35 cellular contexts compared by ENCODE assay signal in the genomic region with DNA sequence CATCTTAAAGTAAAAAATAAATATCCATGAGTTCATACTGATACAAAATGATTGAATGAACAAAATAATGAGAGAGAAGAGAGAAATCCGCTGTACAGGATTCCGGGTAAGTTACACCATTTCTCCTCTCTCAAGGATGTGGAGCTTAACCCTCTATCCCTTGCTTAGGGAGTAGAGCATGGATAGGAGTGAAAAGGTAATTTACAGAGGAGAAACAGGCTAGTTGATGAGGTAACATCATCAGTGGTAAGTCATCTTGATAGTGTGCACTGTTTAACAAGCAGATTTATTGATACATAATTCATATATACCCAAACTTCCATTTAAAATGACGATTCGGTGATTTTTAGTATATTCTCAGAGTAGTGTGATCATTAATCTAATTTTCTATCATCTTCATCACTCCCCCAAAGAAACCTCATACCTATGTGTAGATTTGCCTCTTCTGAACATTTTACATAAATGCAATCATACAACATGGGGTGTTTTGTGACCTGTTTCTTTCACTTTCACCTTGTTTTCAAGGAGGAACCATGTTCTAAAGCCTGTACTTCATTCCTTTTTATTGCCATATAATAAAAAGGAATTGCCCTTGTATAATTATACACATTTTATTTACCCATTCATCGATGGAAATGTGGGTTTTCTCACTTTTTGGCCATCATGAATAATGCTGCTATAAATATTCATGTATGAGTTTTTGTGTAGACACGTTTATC. TPM values are rescaled to one million over a fixed set of nuclear protein-coding genes. Genes with fewer than 3 reads are reported as not detected.
"Had no signal": no experiment of that assay in that cellular context is flagged by ENCODE, and none has a peak within 500 bp of the region (broad histone marks: within the 10 kb centered on the region; RNA-seq: fewer than 3 reads in every experiment).

No MANE protein-coding gene starts in this region.

- H3K9me3 ChIP-seq: body of pancreas, breast epithelium, SJCRH30 had no signal

- H3K27ac ChIP-seq: body of pancreas, breast epithelium, SJCRH30, SK-N-MC, WERI-Rb-1 had no signal

- H3K9me3 Mint-ChIP-seq: activated CD4-positive, alpha-beta memory T cell treated with anti-CD3 and anti-CD28 coated beads, Interleukin-2, amount 10 ng/mL, durations not matched to agents 7 days and 5 days; activated naive CD4-positive, alpha-beta T cell treated with anti-CD3 and anti-CD28 coated beads, Interleukin-2, amount 50 U/mL, for 24 hours; activated naive CD8-positive, alpha-beta T cell treated with anti-CD3 and anti-CD28 coated beads, Interleukin-2, amount 10 ng/mL, durations not matched to agents 7 days and 5 days; activated T-cell treated with anti-CD3 and anti-CD28 coated beads, Interleukin-2, amount 50 U/mL, for 24 hours; activated T-helper 2 cell treated with anti-CD3 and anti-CD28 coated beads, Interferon-gamma antibody, Interleukin-2, Interleukin-4, amounts not matched to agents 10 μg/mL and 5 μg/mL and 100 μg/mL, durations not matched to agents 14 hours and 24 hours and 36 hours had no signal

- H3K4me3 Mint-ChIP-seq: activated CD4-positive, alpha-beta memory T cell treated with anti-CD3 and anti-CD28 coated beads, Interleukin-2, amount 10 ng/mL, durations not matched to agents 7 days and 5 days; activated CD8-positive, alpha-beta memory T cell treated with anti-CD3 and anti-CD28 coated beads, Interleukin-2, amount 10 ng/mL, durations not matched to agents 7 days and 5 days; activated naive CD4-positive, alpha-beta T cell treated with anti-CD3 and anti-CD28 coated beads, Interleukin-2, amount 50 U/mL, for 24 hours; activated naive CD8-positive, alpha-beta T cell treated with anti-CD3 and anti-CD28 coated beads, Interleukin-2, amount 10 ng/mL, durations not matched to agents 7 days and 5 days; activated T-cell treated with anti-CD3 and anti-CD28 coated beads, Interleukin-2, amount 50 U/mL, for 24 hours had no signal

- FAIRE-seq: astrocyte, K562 had no signal

- H3K36me3 Mint-ChIP-seq: activated CD8-positive, alpha-beta memory T cell treated with anti-CD3 and anti-CD28 coated beads, Interleukin-2, amount 10 ng/mL, durations not matched to agents 7 days and 5 days; activated naive CD4-positive, alpha-beta T cell treated with anti-CD3 and anti-CD28 coated beads, Interleukin-2, amount 50 U/mL, for 24 hours; activated naive CD8-positive, alpha-beta T cell treated with anti-CD3 and anti-CD28 coated beads, Interleukin-2, amount 10 ng/mL, durations not matched to agents 7 days and 5 days had no signal

- H3K27me3 ChIP-seq: body of pancreas, SJCRH30 had no signal

- H3K27ac Mint-ChIP-seq: activated CD4-positive, alpha-beta memory T cell treated with anti-CD3 and anti-CD28 coated beads, Interleukin-2, amount 10 ng/mL, durations not matched to agents 7 days and 5 days; activated CD8-positive, alpha-beta memory T cell treated with anti-CD3 and anti-CD28 coated beads, Interleukin-2, amount 10 ng/mL, durations not matched to agents 7 days and 5 days; activated naive CD4-positive, alpha-beta T cell treated with anti-CD3 and anti-CD28 coated beads, Interleukin-2, amount 50 U/mL, for 24 hours; activated naive CD8-positive, alpha-beta T cell treated with anti-CD3 and anti-CD28 coated beads, Interleukin-2, amount 10 ng/mL, durations not matched to agents 7 days and 5 days; activated T-cell treated with anti-CD3 and anti-CD28 coated beads, Interleukin-2, amount 50 U/mL, for 24 hours; activated T-helper 2 cell treated with anti-CD3 and anti-CD28 coated beads, Interferon-gamma antibody, Interleukin-2, Interleukin-4, amounts not matched to agents 10 μg/mL and 5 μg/mL and 100 μg/mL, durations not matched to agents 14 hours and 24 hours and 36 hours had no signal

- H3K4me1 Mint-ChIP-seq: activated CD4-positive, alpha-beta memory T cell treated with anti-CD3 and anti-CD28 coated beads, Interleukin-2, amount 10 ng/mL, durations not matched to agents 7 days and 5 days; activated naive CD4-positive, alpha-beta T cell treated with anti-CD3 and anti-CD28 coated beads, Interleukin-2, amount 50 U/mL, for 24 hours had no signal

- DNase-seq: activated CD4-positive, alpha-beta memory T cell treated with anti-CD3 and anti-CD28 coated beads, Interleukin-2, amount 10 ng/mL, durations not matched to agents 7 days and 5 days; activated CD4-positive, alpha-beta T cell treated with anti-CD3 and anti-CD28 coated beads for 1 hour; activated CD4-positive, alpha-beta T cell treated with anti-CD3 and anti-CD28 coated beads for 48 hours; activated CD4-positive, CD25-positive, alpha-beta regulatory T cell; activated CD8-positive, alpha-beta memory T cell treated with anti-CD3 and anti-CD28 coated beads for 24 hours; activated CD8-positive, alpha-beta memory T cell treated with anti-CD3 and anti-CD28 coated beads, Interleukin-2, amount 10 ng/mL, durations not matched to agents 7 days and 5 days; activated CD8-positive, alpha-beta memory T cell treated with anti-CD3 and anti-CD28 coated beads, Interleukin-2, amount 50 U/mL, for 48 hours; activated gamma-delta T cell; activated naive CD4-positive, alpha-beta T cell treated with Interleukin-2 at 50 U/mL for 16 hours; activated naive CD8-positive, alpha-beta T cell treated with anti-CD3 and anti-CD28 coated beads, Interleukin-2, amount 10 ng/mL, durations not matched to agents 7 days and 5 days; activated T-cell treated with anti-CD3 and anti-CD28 coated beads, Interleukin-2, amount 50 U/mL, for 24 hours; body of pancreas; NCI-H1048; NCI-H1105 treated with DMSO at 0.1 percent for 48 hours; NCI-H1436; NCI-H1694; NCI-H1930; NCI-H345; NCI-H524 treated with DMSO at 0.1 percent for 48 hours; OCI-M1; SHP77; SJCRH30; T1000; WERI-Rb-1 had no signal

- H3K36me3 ChIP-seq: breast epithelium, SJCRH30, WERI-Rb-1 had no signal

- H3K4me1 ChIP-seq: body of pancreas, breast epithelium, SJCRH30 had no signal

- ATAC-seq: activated CD8-positive, alpha-beta memory T cell treated with anti-CD3 and anti-CD28 coated beads, Interleukin-2, amount 10 ng/mL, durations not matched to agents 7 days and 5 days; body of pancreas; K562 had no signal

- H3K4me3 ChIP-seq: body of pancreas, breast epithelium, K562, SJCRH30, SK-N-MC had no signal

RNA-seq across cellular contexts. Expression of gene F11, which starts 34.8 kb away (rescaled TPM):
- total RNA-seq: activated CD4-positive, alpha-beta memory T cell treated with anti-CD3 and anti-CD28 coated beads, Interleukin-2, amount 10 ng/mL, durations not matched to agents 7 days and 5 days; activated CD8-positive, alpha-beta memory T cell treated with anti-CD3 and anti-CD28 coated beads, Interleukin-2, amount 10 ng/mL, durations not matched to agents 7 days and 5 days; activated naive CD8-positive, alpha-beta T cell treated with anti-CD3 and anti-CD28 coated beads, Interleukin-2, amount 10 ng/mL, durations not matched to agents 7 days and 5 days; activated T-helper 2 cell treated with anti-CD3 and anti-CD28 coated beads, Interferon-gamma antibody, Interleukin-2, Interleukin-4, amounts not matched to agents 10 μg/mL and 5 μg/mL and 100 μg/mL, durations not matched to agents 14 hours and 24 hours and 36 hours; astrocyte; breast epithelium; K562; MCF 10A; NCI-H460; RPMI7951; T-helper 1 cell treated with Interleukin-12 subunit alpha and Interleukin-12 subunit beta and Interleukin-4 antibody, amounts not matched to agents 30 ng/mL and 1 ng/mL, for 36 hours; T-helper 2 cell treated with Interferon-gamma antibody and Interleukin-4, amounts not matched to agents 100 ng/mL and 5 ng/mL, for 36 hours had no signal
- polyA plus RNA-seq: K562 had no signal
